In the genomic region with DNA sequence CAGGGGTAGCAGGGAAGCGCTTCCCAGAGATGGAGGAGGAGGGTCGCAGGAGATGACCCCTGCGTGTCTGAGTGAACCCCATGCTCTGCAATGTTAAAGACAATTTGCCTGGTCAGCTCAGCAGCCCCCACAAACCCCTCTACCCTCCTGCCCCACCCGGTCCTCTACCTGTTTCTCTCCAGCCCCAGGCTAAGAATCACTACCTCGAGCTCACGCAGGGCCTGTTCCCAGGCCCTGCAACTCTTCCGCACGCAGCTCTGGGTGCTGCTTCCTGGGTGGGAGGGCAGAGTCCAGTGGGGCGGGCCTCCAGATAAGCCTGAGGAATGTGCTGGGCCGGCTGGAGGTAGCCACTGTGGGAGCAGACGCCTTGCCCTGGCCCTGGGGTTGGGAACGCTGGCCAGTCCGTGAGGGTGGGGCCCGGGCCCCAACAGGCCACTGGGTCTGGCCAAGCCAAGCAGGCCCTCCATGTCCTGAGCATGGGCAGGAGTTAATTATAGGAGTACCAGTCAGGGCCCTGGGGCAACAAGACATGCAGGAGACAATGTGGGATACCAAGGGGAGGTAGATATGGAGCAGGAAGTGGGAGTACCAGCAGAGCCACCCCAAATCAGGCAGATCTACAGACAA, we compare ENCODE assay signal across 1 cellular context.
A peak's percentile ranks its signal among the peaks of the same experiment; 100 is the strongest.
TF ChIP-seq lines count a peak whose summit lies in the region.

No MANE protein-coding gene starts in this region.

TF ChIP-seq in HepG2, 621 proteins besides CTCF, POLR2A, EP300 and RAD21 (continued from another document and continues in another):
- no peak for TF ChIP-seq SMAD9 (CRISPR knock-in tag; IDR thresholded peaks at IDR 0.05)
- no peak for TF ChIP-seq XRCC5 (optimal IDR thresholded peaks at IDR 0.05; ENCODE audit: low read length)
- TF ChIP-seq ZBTB7B (CRISPR knock-in tag; IDR thresholded peaks at IDR 0.05), result no peak
- no peak for TF ChIP-seq ZSCAN22 (CRISPR knock-in tag; IDR thresholded peaks at IDR 0.05)
- TF ChIP-seq PITX1 (CRISPR knock-in tag; IDR thresholded peaks at IDR 0.05), result peak; percentile 94
- no peak; the same call in 1 of the 2 replicates for TF ChIP-seq TMF1 (CRISPR knock-in tag; IDR thresholded peaks at IDR 0.05; ENCODE audit: low read depth)
- TF ChIP-seq ZNF563 (CRISPR knock-in tag; IDR thresholded peaks at IDR 0.05), result no peak
- no peak; the same call in 1 of the 2 replicates for TF ChIP-seq NR2F2 (IDR thresholded peaks at IDR 0.05; ENCODE audit: borderline replicate concordance, low read depth)
- TF ChIP-seq FOXJ3 (CRISPR knock-in tag; IDR thresholded peaks at IDR 0.05; ENCODE audit: borderline replicate concordance), result no peak
- peak; percentile 86 for TF ChIP-seq ZNF510 (CRISPR knock-in tag; IDR thresholded peaks at IDR 0.05; ENCODE audit: low read depth)
- no peak for TF ChIP-seq USF2 (IDR thresholded peaks at IDR 0.05; ENCODE audit: low read depth, low read length)
- TF ChIP-seq USF2 (CRISPR knock-in tag; IDR thresholded peaks at IDR 0.05; ENCODE audit: borderline replicate concordance), result no peak; the same call in 1 of the 2 replicates
- TF ChIP-seq MTF2 (CRISPR knock-in tag; IDR thresholded peaks at IDR 0.05; ENCODE audit: borderline replicate concordance), result no peak
- TF ChIP-seq ATF7 (IDR thresholded peaks at IDR 0.05), result no peak
- TF ChIP-seq ATF7 (CRISPR knock-in tag; IDR thresholded peaks at IDR 0.05), result no peak
- TF ChIP-seq ZNF709 (CRISPR knock-in tag; IDR thresholded peaks at IDR 0.05), result no peak
- TF ChIP-seq ZNF326 (CRISPR knock-in tag; IDR thresholded peaks at IDR 0.05; ENCODE audit: borderline replicate concordance), result no peak
- TF ChIP-seq ZNF839 (CRISPR knock-in tag; IDR thresholded peaks at IDR 0.05; ENCODE audit: borderline replicate concordance), result 0 out of 2 replicates have a peak, but pooled peaks have one; percentile 57
- TF ChIP-seq POGZ (CRISPR knock-in tag; IDR thresholded peaks at IDR 0.05), result peak; percentile 54; the same call in 1 of the 2 replicates
- no peak for TF ChIP-seq DNMT1 (CRISPR knock-in tag; IDR thresholded peaks at IDR 0.05)
- TF ChIP-seq JDP2 (CRISPR knock-in tag; IDR thresholded peaks at IDR 0.05; ENCODE audit: borderline replicate concordance), result no peak
- TF ChIP-seq ZNF280D (CRISPR knock-in tag; IDR thresholded peaks at IDR 0.05), result no peak
- no peak for TF ChIP-seq NFE2L2 (IDR thresholded peaks at IDR 0.05; ENCODE audit: low read length)
- TF ChIP-seq, protein P1, sequence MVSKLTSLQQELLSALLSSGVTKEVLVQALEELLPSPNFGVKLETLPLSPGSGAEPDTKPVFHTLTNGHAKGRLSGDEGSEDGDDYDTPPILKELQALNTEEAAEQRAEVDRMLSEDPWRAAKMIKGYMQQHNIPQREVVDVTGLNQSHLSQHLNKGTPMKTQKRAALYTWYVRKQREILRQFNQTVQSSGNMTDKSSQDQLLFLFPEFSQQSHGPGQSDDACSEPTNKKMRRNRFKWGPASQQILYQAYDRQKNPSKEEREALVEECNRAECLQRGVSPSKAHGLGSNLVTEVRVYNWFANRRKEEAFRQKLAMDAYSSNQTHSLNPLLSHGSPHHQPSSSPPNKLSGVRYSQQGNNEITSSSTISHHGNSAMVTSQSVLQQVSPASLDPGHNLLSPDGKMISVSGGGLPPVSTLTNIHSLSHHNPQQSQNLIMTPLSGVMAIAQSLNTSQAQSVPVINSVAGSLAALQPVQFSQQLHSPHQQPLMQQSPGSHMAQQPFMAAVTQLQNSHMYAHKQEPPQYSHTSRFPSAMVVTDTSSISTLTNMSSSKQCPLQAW (CRISPR knock-in tag; IDR thresholded peaks at IDR 0.05), result peak; percentile 78; the same call in 1 of the 2 replicates
- peak; percentile 92 for TF ChIP-seq ELF1 (CRISPR knock-in tag; IDR thresholded peaks at IDR 0.05)
- no peak for TF ChIP-seq ARHGAP35 (CRISPR knock-in tag; IDR thresholded peaks at IDR 0.05; ENCODE audit: borderline replicate concordance)
- TF ChIP-seq ZNF552 (CRISPR knock-in tag; IDR thresholded peaks at IDR 0.05; ENCODE audit: borderline replicate concordance), result no peak
- peak; percentile 58; the same call in 1 of the 2 replicates for TF ChIP-seq AHR (CRISPR knock-in tag; IDR thresholded peaks at IDR 0.05)
- peak; percentile 51; the same call in 1 of the 2 replicates for TF ChIP-seq YEATS4 (CRISPR knock-in tag; IDR thresholded peaks at IDR 0.05; ENCODE audit: borderline replicate concordance)
- TF ChIP-seq ZNF225 (CRISPR knock-in tag; IDR thresholded peaks at IDR 0.05), result no peak
- peak; percentile 92 for TF ChIP-seq ZNF746 (CRISPR knock-in tag; IDR thresholded peaks at IDR 0.05)
- peak; percentile 91 for TF ChIP-seq KAT8 (CRISPR knock-in tag; IDR thresholded peaks at IDR 0.05)
- no peak for TF ChIP-seq NONO (IDR thresholded peaks at IDR 0.05)
- TF ChIP-seq NONO (CRISPR knock-in tag; conservative IDR thresholded peaks at IDR 0.05), result peak; percentile 77
- TF ChIP-seq HMGXB4 (CRISPR knock-in tag; IDR thresholded peaks at IDR 0.05; ENCODE audit: borderline replicate concordance in 1 of 2, low read depth in 1 of 2), result no peak; a peak in 1 of 4 replicates
- peak; percentile 41; the same call in 1 of the 2 replicates for TF ChIP-seq ZNF3 (CRISPR knock-in tag; IDR thresholded peaks at IDR 0.05)
- TF ChIP-seq FOXO1 (CRISPR knock-in tag; IDR thresholded peaks at IDR 0.05), result no peak; the same call in 1 of the 2 replicates
- TF ChIP-seq HOXA7 (CRISPR knock-in tag; IDR thresholded peaks at IDR 0.05), result no peak
- no peak; the same call in 1 of the 2 replicates for TF ChIP-seq TOPORS (CRISPR knock-in tag; IDR thresholded peaks at IDR 0.05)
- TF ChIP-seq RBFOX2 (IDR thresholded peaks at IDR 0.05; ENCODE audit: low read depth, low read length), result peak; percentile 78
- no peak for TF ChIP-seq CHD2 (IDR thresholded peaks at IDR 0.05; ENCODE audit: low read depth, low read length)
- no peak for TF ChIP-seq ZNF660 (CRISPR knock-in tag; IDR thresholded peaks at IDR 0.05; ENCODE audit: borderline replicate concordance, low read depth)
- no peak for TF ChIP-seq ZMAT3 (CRISPR knock-in tag; conservative IDR thresholded peaks at IDR 0.05)
- TF ChIP-seq ZNF264 (CRISPR knock-in tag; IDR thresholded peaks at IDR 0.05), result 0 out of 2 replicates have a peak, but pooled peaks have one; percentile 42
- no peak for TF ChIP-seq SNRNP70 (IDR thresholded peaks at IDR 0.05; ENCODE audit: low read depth, low read length)
- TF ChIP-seq RAD51 (IDR thresholded peaks at IDR 0.05; ENCODE audit: borderline replicate concordance), result no peak
- peak; percentile 92; the same call in 1 of the 2 replicates for TF ChIP-seq ZNF430 (CRISPR knock-in tag; IDR thresholded peaks at IDR 0.05)
- TF ChIP-seq NFIC (IDR thresholded peaks at IDR 0.05; ENCODE audit: low read length), result no peak
- TF ChIP-seq ZNF318 (CRISPR knock-in tag; IDR thresholded peaks at IDR 0.05), result no peak
- peak; percentile 88 for TF ChIP-seq SNAPC2 (CRISPR knock-in tag; IDR thresholded peaks at IDR 0.05)
- TF ChIP-seq RXRB (CRISPR knock-in tag; IDR thresholded peaks at IDR 0.05; ENCODE audit: borderline replicate concordance), result peak; percentile 63; the same call in 1 of the 2 replicates
- no peak for TF ChIP-seq RFX1 (IDR thresholded peaks at IDR 0.05)
- TF ChIP-seq MYC (CRISPR knock-in tag; IDR thresholded peaks at IDR 0.05; ENCODE audit: borderline replicate concordance), result peak; percentile 64; the same call in 1 of the 2 replicates
- TF ChIP-seq TARDBP (CRISPR knock-in tag; IDR thresholded peaks at IDR 0.05), result peak; percentile 85
- no peak for TF ChIP-seq ZNF816 (CRISPR knock-in tag; IDR thresholded peaks at IDR 0.05; ENCODE audit: borderline replicate concordance)
